In genomic region chr17:42068979-42069378, GRCh38 we compare ENCODE assay signal across 23 cellular contexts. TPM values are rescaled to one million over a fixed set of nuclear protein-coding genes. Genes with fewer than 3 reads are reported as not detected.
"Had no signal": no experiment of that assay in that cellular context is flagged by ENCODE, and none has a peak within 500 bp of the region (broad histone marks: within the 10 kb centered on the region; RNA-seq: fewer than 3 reads in every experiment).

No MANE protein-coding gene starts in this region.

- H3K9me3 ChIP-seq: adrenal gland, lower lobe of right lung, suprapubic skin, transverse colon, vagina had no signal

- H3K4me1 ChIP-seq: parathyroid adenoma had no signal

- H3K4me3 Mint-ChIP-seq: activated CD4-positive, alpha-beta T cell treated with anti-CD3 and anti-CD28 coated beads for 36 hours; dendritic cell treated with granulocyte-macrophage colony-stimulating factor and Interleukin-4, amounts not matched to agents 40 ng/mL and 50 ng/mL, for 4 days; mesothelial cell of epicardium; nephron; stimulated activated naive CD8-positive, alpha-beta T cell treated with anti-CD3 and anti-CD28 coated beads, Interleukin-15, amount 100 ng/mL, for 72 hours; T-helper 2 cell treated with Interferon-gamma antibody and Interleukin-4, amounts not matched to agents 5 μg/mL and 100 μg/mL, for 36 hours; WTC11 had no signal

- H3K27ac Mint-ChIP-seq: activated CD4-positive, alpha-beta T cell treated with anti-CD3 and anti-CD28 coated beads for 36 hours; activated naive CD4-positive, alpha-beta T cell treated with anti-CD3 and anti-CD28 coated beads, Interleukin-2, amount 50 U/mL, for 72 hours; dendritic cell treated with granulocyte-macrophage colony-stimulating factor and Interleukin-4, amounts not matched to agents 40 ng/mL and 50 ng/mL, for 4 days; mesothelial cell of epicardium; nephron; T-helper 2 cell treated with Interferon-gamma antibody and Interleukin-4, amounts not matched to agents 5 μg/mL and 100 μg/mL, for 36 hours; WTC11 had no signal

- H3K9me3 Mint-ChIP-seq: activated naive CD4-positive, alpha-beta T cell treated with anti-CD3 and anti-CD28 coated beads, Interleukin-2, amount 50 U/mL, for 72 hours; dendritic cell treated with granulocyte-macrophage colony-stimulating factor and Interleukin-4, amounts not matched to agents 40 ng/mL and 50 ng/mL, for 4 days; mesothelial cell of epicardium; nephron; stimulated activated naive CD8-positive, alpha-beta T cell treated with anti-CD3 and anti-CD28 coated beads, Interleukin-15, amount 100 ng/mL, for 72 hours; T-helper 2 cell treated with Interferon-gamma antibody and Interleukin-4, amounts not matched to agents 5 μg/mL and 100 μg/mL, for 36 hours; WTC11 had no signal

- H3K9ac ChIP-seq: parathyroid adenoma had no signal

- DNase-seq: activated CD4-positive, alpha-beta T cell treated with anti-CD3 and anti-CD28 coated beads for 36 hours; activated CD4-positive, alpha-beta T cell treated with anti-CD3 and anti-CD28 coated beads, Interleukin-2, amount 50 U/mL, for 48 hours; activated gamma-delta T cell; adrenal gland; effector CD8-positive, alpha-beta T cell; foreskin fibroblast; glutamatergic neuron; hippocampal formation; lower lobe of right lung; stimulated activated CD4-positive, alpha-beta T cell treated with anti-CD3 and anti-CD28 coated beads, Interleukin-12 subunit alpha, Interleukin-12 subunit beta, amount 100 ng/mL, for 4 hours; stimulated activated CD4-positive, alpha-beta T cell treated with anti-CD3 and anti-CD28 coated beads, Interleukin-2, amount 100 ng/mL, for 24 hours; stimulated activated naive CD8-positive, alpha-beta T cell treated with anti-CD3 and anti-CD28 coated beads, Interleukin-15, amount 100 ng/mL, for 72 hours; transverse colon had no signal

- ATAC-seq: activated CD4-positive, alpha-beta T cell treated with anti-CD3 and anti-CD28 coated beads for 36 hours; activated naive CD4-positive, alpha-beta T cell treated with anti-CD3 and anti-CD28 coated beads, Interleukin-2, amount 50 U/mL, for 72 hours; lower lobe of right lung; stimulated activated naive CD8-positive, alpha-beta T cell treated with anti-CD3 and anti-CD28 coated beads, Interleukin-15, amount 100 ng/mL, for 72 hours; WTC11 had no signal

- H3K4me3 ChIP-seq: adrenal gland, lower lobe of right lung, suprapubic skin, transverse colon, vagina had no signal

- H3K27ac ChIP-seq: adrenal gland, lower lobe of right lung, parathyroid adenoma, suprapubic skin, transverse colon, vagina had no signal

- H3K36me3 Mint-ChIP-seq: activated naive CD4-positive, alpha-beta T cell treated with anti-CD3 and anti-CD28 coated beads, Interleukin-2, amount 50 U/mL, for 72 hours; mesothelial cell of epicardium; WTC11 had no signal

- H3K36me3 ChIP-seq: adrenal gland, lower lobe of right lung, suprapubic skin, transverse colon, vagina had no signal

RNA-seq across cellular contexts. Expression of gene ZNF385C, which starts 29.3 kb away (rescaled TPM):
- total RNA-seq: endothelial cell of umbilical vein had no signal
